In genomic region chr6:13404115-13404891, GRCh38 we compare ENCODE assay signal across 2 cellular contexts.
TF ChIP-seq lines count a peak whose summit lies in the region.

No MANE protein-coding gene starts in this region.

TF ChIP-seq in SK-N-SH, 30 proteins besides CTCF, POLR2A, EP300 and RAD21 (continued from another document):
- no peak for TF ChIP-seq MXI1 (IDR thresholded peaks at IDR 0.05; ENCODE audit: low read depth, low read length)
- no peak for TF ChIP-seq EZH2phosphoT487 (IDR thresholded peaks at IDR 0.05; ENCODE audit: borderline replicate concordance, low read depth)
- TF ChIP-seq FOXJ3 (CRISPR knock-in tag; IDR thresholded peaks at IDR 0.05): no peak
- TF ChIP-seq, protein P1, sequence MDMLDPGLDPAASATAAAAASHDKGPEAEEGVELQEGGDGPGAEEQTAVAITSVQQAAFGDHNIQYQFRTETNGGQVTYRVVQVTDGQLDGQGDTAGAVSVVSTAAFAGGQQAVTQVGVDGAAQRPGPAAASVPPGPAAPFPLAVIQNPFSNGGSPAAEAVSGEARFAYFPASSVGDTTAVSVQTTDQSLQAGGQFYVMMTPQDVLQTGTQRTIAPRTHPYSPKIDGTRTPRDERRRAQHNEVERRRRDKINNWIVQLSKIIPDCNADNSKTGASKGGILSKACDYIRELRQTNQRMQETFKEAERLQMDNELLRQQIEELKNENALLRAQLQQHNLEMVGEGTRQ (IDR thresholded peaks at IDR 0.05; ENCODE audit: borderline replicate concordance, low read depth, low read length): no peak

TF ChIP-seq in SK-N-SH treated with all-trans-retinoic acid at 6 μM for 48 hours, 23 proteins besides CTCF, POLR2A, EP300 and RAD21 (continued from another document):
- no peak for TF ChIP-seq CREB5 (CRISPR knock-in tag; IDR thresholded peaks at IDR 0.05; ENCODE audit: low read depth)
- TF ChIP-seq, protein P2, sequence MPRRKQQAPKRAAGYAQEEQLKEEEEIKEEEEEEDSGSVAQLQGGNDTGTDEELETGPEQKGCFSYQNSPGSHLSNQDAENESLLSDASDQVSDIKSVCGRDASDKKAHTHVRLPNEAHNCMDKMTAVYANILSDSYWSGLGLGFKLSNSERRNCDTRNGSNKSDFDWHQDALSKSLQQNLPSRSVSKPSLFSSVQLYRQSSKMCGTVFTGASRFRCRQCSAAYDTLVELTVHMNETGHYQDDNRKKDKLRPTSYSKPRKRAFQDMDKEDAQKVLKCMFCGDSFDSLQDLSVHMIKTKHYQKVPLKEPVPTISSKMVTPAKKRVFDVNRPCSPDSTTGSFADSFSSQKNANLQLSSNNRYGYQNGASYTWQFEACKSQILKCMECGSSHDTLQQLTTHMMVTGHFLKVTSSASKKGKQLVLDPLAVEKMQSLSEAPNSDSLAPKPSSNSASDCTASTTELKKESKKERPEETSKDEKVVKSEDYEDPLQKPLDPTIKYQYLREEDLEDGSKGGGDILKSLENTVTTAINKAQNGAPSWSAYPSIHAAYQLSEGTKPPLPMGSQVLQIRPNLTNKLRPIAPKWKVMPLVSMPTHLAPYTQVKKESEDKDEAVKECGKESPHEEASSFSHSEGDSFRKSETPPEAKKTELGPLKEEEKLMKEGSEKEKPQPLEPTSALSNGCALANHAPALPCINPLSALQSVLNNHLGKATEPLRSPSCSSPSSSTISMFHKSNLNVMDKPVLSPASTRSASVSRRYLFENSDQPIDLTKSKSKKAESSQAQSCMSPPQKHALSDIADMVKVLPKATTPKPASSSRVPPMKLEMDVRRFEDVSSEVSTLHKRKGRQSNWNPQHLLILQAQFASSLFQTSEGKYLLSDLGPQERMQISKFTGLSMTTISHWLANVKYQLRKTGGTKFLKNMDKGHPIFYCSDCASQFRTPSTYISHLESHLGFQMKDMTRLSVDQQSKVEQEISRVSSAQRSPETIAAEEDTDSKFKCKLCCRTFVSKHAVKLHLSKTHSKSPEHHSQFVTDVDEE (CRISPR knock-in tag; IDR thresholded peaks at IDR 0.05): no peak
- no peak for TF ChIP-seq ZNF70 (CRISPR knock-in tag; IDR thresholded peaks at IDR 0.05)
- no peak for TF ChIP-seq ZC3H10 (CRISPR knock-in tag; IDR thresholded peaks at IDR 0.05)
- no peak for TF ChIP-seq ZNF8 (CRISPR knock-in tag; IDR thresholded peaks at IDR 0.05)
- TF ChIP-seq PATZ1 (CRISPR knock-in tag; IDR thresholded peaks at IDR 0.05; ENCODE audit: borderline replicate concordance): no peak
- TF ChIP-seq RARB (CRISPR knock-in tag; IDR thresholded peaks at IDR 0.05): no peak
- TF ChIP-seq ARNTL (CRISPR knock-in tag; IDR thresholded peaks at IDR 0.05; ENCODE audit: borderline replicate concordance, low read depth): no peak
- no peak for TF ChIP-seq ZFP30 (CRISPR knock-in tag; IDR thresholded peaks at IDR 0.05)
- no peak for TF ChIP-seq SNAI2 (CRISPR knock-in tag; IDR thresholded peaks at IDR 0.05)
- TF ChIP-seq, protein P3, sequence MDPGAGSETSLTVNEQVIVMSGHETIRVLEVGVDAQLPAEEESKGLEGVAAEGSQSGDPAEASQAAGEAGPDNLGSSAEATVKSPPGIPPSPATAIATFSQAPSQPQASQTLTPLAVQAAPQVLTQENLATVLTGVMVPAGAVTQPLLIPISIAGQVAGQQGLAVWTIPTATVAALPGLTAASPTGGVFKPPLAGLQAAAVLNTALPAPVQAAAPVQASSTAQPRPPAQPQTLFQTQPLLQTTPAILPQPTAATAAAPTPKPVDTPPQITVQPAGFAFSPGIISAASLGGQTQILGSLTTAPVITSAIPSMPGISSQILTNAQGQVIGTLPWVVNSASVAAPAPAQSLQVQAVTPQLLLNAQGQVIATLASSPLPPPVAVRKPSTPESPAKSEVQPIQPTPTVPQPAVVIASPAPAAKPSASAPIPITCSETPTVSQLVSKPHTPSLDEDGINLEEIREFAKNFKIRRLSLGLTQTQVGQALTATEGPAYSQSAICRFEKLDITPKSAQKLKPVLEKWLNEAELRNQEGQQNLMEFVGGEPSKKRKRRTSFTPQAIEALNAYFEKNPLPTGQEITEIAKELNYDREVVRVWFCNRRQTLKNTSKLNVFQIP (CRISPR knock-in tag; IDR thresholded peaks at IDR 0.05; ENCODE audit: borderline replicate concordance, low read depth): no peak
- TF ChIP-seq BACH2 (CRISPR knock-in tag; IDR thresholded peaks at IDR 0.05; ENCODE audit: borderline replicate concordance): no peak
